Comparison of ENCODE assay signal across 9 cellular contexts in the genomic region with DNA sequence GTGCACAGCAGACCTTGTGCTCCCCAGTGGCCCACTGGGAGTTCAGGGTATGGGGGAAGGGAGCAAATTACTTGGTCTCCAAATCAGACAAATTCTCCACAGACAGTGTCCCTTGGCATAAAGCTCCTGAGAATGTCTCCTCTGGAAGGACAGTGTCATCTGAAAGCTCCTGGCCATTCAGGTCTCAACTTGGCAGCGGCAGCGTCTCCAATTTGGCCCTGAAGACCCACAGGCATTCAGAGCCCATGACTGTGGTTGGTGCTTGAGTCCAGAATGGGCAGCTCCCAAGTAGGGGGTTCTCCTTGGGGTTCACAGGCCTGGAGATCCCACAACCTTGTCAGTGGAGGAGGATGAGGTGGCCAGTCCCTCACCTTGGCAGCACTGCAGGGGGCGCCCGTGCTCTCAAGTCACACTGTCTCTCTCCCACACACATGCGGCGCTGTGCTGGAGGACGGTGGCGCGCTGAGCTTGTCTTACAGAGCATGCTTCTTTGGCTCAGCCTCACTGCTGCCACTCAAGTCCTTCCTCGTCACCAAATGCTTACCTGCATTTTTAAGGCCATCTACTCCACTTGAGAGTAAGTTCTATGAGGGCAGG. TPM values are rescaled to one million over a fixed set of nuclear protein-coding genes. Genes with fewer than 3 reads are reported as not detected.
DNase-seq lines count a peak whose midpoint lies in the region; ATAC-seq and TF ChIP-seq lines count a peak whose summit lies in the region.
"Had no signal": no experiment of that assay in that cellular context is flagged by ENCODE, and none has a peak within 500 bp of the region (broad histone marks: within the 10 kb centered on the region; RNA-seq: fewer than 3 reads in every experiment).

No MANE protein-coding gene starts in this region.

- H2BK5ac ChIP-seq in neuronal stem cell (ENCODE audit: low read length): no peak overlapping the region

- H2BK12ac ChIP-seq in neuronal stem cell (ENCODE audit: low read length): no peak overlapping the region

- H2BK120ac ChIP-seq in neuronal stem cell (ENCODE audit: low read depth, low read length): no peak overlapping the region

- in situ Hi-C loops in astrocyte of the spinal cord (cut with HindIII; ENCODE audit: low sequenced_read_pairs): no loop called here

- peaks cover 57 to 95% of the 10 kb centered on the region in 2 donors for H3K36me3 ChIP-seq in neuronal stem cell (replicated peaks in 1 of 2; ENCODE audit: control insufficient read depth in 2 of 2, insufficient read depth in 2 of 2, low read length in 2 of 2)

- no peak overlapping the region for H4K8ac ChIP-seq in neuronal stem cell (ENCODE audit: low read depth, low read length)

- no peak overlapping the region for H2BK15ac ChIP-seq in neuronal stem cell (ENCODE audit: low read length)

- H3K79me1 ChIP-seq in neuronal stem cell (ENCODE audit: low read depth, low read length): peaks cover 5% of the 10 kb centered on the region

- H3K9me3 ChIP-seq in neuronal stem cell (replicated peaks in 1 of 2; ENCODE audit: control insufficient read depth in 2 of 2, insufficient read depth in 1 of 2, low read depth in 1 of 2, low read length in 2 of 2): no peaks in the 10 kb centered on the region
- H3K9me3 ChIP-seq: BLaER1 treated with 17β-estradiol and CSF1 and Interleukin-3, amounts not matched to agents 10 nM and 100 nM had no signal

- peak; percentile 41 for TF ChIP-seq CTCF in astrocyte of the spinal cord (IDR thresholded peaks at IDR 0.05; ENCODE audit: low read depth, low read length)

- H3K4ac ChIP-seq in neuronal stem cell (ENCODE audit: low read length): no peak overlapping the region

- H3K4me1 ChIP-seq in neuronal stem cell (ENCODE audit: control insufficient read depth in 2 of 2, insufficient read depth in 1 of 2, low read depth in 1 of 2, low read length in 2 of 2): no peaks in the 10 kb centered on the region

- H2AFZ ChIP-seq in neuronal stem cell (ENCODE audit: low read length): no peak overlapping the region

- ATAC-seq in GM21825 (IDR thresholded peaks at IDR 0.05; ENCODE audit: unreplicated experiment) (no peak), GM21515 (IDR thresholded peaks at IDR 0.05; ENCODE audit: unreplicated experiment) (no peak)

- no peaks in the 10 kb centered on the region for H3K27me3 ChIP-seq in neuronal stem cell (ENCODE audit: control insufficient read depth in 3 of 3, insufficient read depth in 3 of 3, low read depth in 1 of 3, low read length in 3 of 3)
- H3K27me3 ChIP-seq: BLaER1 treated with 17β-estradiol and CSF1 and Interleukin-3, amounts not matched to agents 10 nM and 100 nM had no signal

- DNase-seq in NCI-H146 (lab: John Stamatoyannopoulos, UW) (peak; percentile 27), NCI-H146 treated with DMSO at 0.1 percent for 48 hours (lab: John Stamatoyannopoulos, UW; ENCODE audit: unreplicated experiment) (no peak), astrocyte of the spinal cord (ENCODE audit: low read depth, low spot score) (no peak), lung microvascular endothelial cell (ENCODE audit: low read depth in 2 of 2) (peak; percentile 50 to 66), neuronal stem cell (ENCODE audit: low spot score) (no peak)

- H3K18ac ChIP-seq in neuronal stem cell (ENCODE audit: low read length): no peak overlapping the region

- no peak overlapping the region for H3K27ac ChIP-seq in neuronal stem cell (replicated peaks; ENCODE audit: low read length)
- H3K27ac ChIP-seq: BLaER1 treated with 17β-estradiol and CSF1 and Interleukin-3, amounts not matched to agents 10 nM and 100 nM had no signal

- no CpG with 5 or more reads among the region's 10 CpGs for WGBS in neuronal stem cell (ENCODE audit: extremely low coverage in 2 of 2, insufficient read length in 2 of 2, insufficient replicate concordance in 1 of 2), 2 donors

- H3K14ac ChIP-seq in neuronal stem cell (ENCODE audit: low read length): no peak overlapping the region

- no peak overlapping the region for H3K9ac ChIP-seq in neuronal stem cell (ENCODE audit: low read depth, low read length, poor library complexity)
- H3K9ac ChIP-seq: BLaER1 treated with 17β-estradiol and CSF1 and Interleukin-3, amounts not matched to agents 10 nM and 100 nM had no signal

- H3K23ac ChIP-seq in neuronal stem cell (ENCODE audit: low read depth, low read length, poor library complexity): no peak overlapping the region

- no peak overlapping the region for H2AK5ac ChIP-seq in neuronal stem cell (ENCODE audit: low read depth, low read length)

- no peak overlapping the region for H3K4me2 ChIP-seq in neuronal stem cell (ENCODE audit: insufficient read depth, low read length, poor library complexity, severe bottlenecking)
- H3K4me2 ChIP-seq: BLaER1 treated with 17β-estradiol and CSF1 and Interleukin-3, amounts not matched to agents 10 nM and 100 nM had no signal

- no peak overlapping the region for H4K91ac ChIP-seq in neuronal stem cell (ENCODE audit: low read depth, low read length, poor library complexity)

- H3K4me3 ChIP-seq in astrocyte of the spinal cord (ENCODE audit: low read depth, low read length) (no peak overlapping the region), neuronal stem cell (ENCODE audit: low read length in 2 of 2) (peak overlapping the region in 1 of 2 donors; percentile 48)
- H3K4me3 ChIP-seq: BLaER1 treated with 17β-estradiol and CSF1 and Interleukin-3, amounts not matched to agents 10 nM and 100 nM had no signal

TF ChIP-seq in PFSK-1, 5 proteins besides CTCF, POLR2A, EP300 and RAD21:
- TF ChIP-seq FOXP2 (optimal IDR thresholded peaks at IDR 0.05; ENCODE audit: borderline replicate concordance, extremely low read depth, extremely low read length, insufficient read depth): peak; percentile 59
- TF ChIP-seq, protein P1, sequence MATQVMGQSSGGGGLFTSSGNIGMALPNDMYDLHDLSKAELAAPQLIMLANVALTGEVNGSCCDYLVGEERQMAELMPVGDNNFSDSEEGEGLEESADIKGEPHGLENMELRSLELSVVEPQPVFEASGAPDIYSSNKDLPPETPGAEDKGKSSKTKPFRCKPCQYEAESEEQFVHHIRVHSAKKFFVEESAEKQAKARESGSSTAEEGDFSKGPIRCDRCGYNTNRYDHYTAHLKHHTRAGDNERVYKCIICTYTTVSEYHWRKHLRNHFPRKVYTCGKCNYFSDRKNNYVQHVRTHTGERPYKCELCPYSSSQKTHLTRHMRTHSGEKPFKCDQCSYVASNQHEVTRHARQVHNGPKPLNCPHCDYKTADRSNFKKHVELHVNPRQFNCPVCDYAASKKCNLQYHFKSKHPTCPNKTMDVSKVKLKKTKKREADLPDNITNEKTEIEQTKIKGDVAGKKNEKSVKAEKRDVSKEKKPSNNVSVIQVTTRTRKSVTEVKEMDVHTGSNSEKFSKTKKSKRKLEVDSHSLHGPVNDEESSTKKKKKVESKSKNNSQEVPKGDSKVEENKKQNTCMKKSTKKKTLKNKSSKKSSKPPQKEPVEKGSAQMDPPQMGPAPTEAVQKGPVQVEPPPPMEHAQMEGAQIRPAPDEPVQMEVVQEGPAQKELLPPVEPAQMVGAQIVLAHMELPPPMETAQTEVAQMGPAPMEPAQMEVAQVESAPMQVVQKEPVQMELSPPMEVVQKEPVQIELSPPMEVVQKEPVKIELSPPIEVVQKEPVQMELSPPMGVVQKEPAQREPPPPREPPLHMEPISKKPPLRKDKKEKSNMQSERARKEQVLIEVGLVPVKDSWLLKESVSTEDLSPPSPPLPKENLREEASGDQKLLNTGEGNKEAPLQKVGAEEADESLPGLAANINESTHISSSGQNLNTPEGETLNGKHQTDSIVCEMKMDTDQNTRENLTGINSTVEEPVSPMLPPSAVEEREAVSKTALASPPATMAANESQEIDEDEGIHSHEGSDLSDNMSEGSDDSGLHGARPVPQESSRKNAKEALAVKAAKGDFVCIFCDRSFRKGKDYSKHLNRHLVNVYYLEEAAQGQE (IDR thresholded peaks at IDR 0.05; ENCODE audit: insufficient read depth in 1 of 2, low read depth in 2 of 2, low read length in 2 of 2): no peak

RNA-seq across cellular contexts. Expression of a gene that starts 20.7 kb away (rescaled TPM):
- 257 TPM for polyA plus RNA-seq in PFSK-1 (2012; ENCODE audit: insufficient read length, low read depth)
- 48.8 and 85.9 TPM in 2 replicates for total RNA-seq in lung microvascular endothelial cell
- 334 TPM for polyA plus RNA-seq in neuronal stem cell (2013, experiment 1 of 2)
- polyA plus RNA-seq in neuronal stem cell (2013, experiment 2 of 2): 321 TPM

RNA-seq across cellular contexts. Expression of a gene that starts 21.6 kb away (rescaled TPM):
- 49.5 TPM for polyA plus RNA-seq in PFSK-1 (2012; ENCODE audit: insufficient read length, low read depth)
- total RNA-seq in lung microvascular endothelial cell: 19.0 and 38.7 TPM in 2 replicates
- polyA plus RNA-seq in neuronal stem cell (2013, experiment 1 of 2): 10.4 TPM
- polyA plus RNA-seq in neuronal stem cell (2013, experiment 2 of 2): 10.7 TPM

Comparison
In these comparisons a context has a peak if more than half of its experiments do, and no peak if none do; other contexts are left out.
1. DNase-seq: peak in NCI-H146 (single experiment) and lung microvascular endothelial cell (2 of 2); none in NCI-H146 treated with DMSO at 0.1 percent for 48 hours (single experiment), astrocyte of the spinal cord (single experiment) and neuronal stem cell (single experiment).